In genomic region chr2:56250153-56250729, GRCh38 we compare ENCODE assay signal across 6 cellular contexts.
"Had no signal": no experiment of that assay in that cellular context is flagged by ENCODE, and none has a peak within 500 bp of the region (broad histone marks: within the 10 kb centered on the region; RNA-seq: fewer than 3 reads in every experiment).

No MANE protein-coding gene starts in this region.

- H3K36me3 ChIP-seq: HAP-1 had no signal

- ATAC-seq: HCT116 had no signal

- H3K9me3 ChIP-seq: HAP-1 had no signal

- FAIRE-seq: HTR-8/SVneo had no signal

- H3K4me1 ChIP-seq: HAP-1 had no signal

- DNase-seq: GM23248, GOT3, H7 had no signal

- H3K27ac ChIP-seq: GM23248 had no signal

- H2AFZ ChIP-seq: GM23248 had no signal

- H3K9ac ChIP-seq: GM23248 had no signal

- H3K4me3 ChIP-seq: GM23248, HAP-1 had no signal
